ENCODE assay signal across 19 cellular contexts in genomic region chr6:87518453-87518852, GRCh38.
"Had no signal": no experiment of that assay in that cellular context is flagged by ENCODE, and none has a peak within 500 bp of the region (broad histone marks: within the 10 kb centered on the region; RNA-seq: fewer than 3 reads in every experiment).

No MANE protein-coding gene starts in this region.

- H3K27me3 Mint-ChIP-seq: naive B cell had no signal

- ATAC-seq: foreskin keratinocyte, gastroesophageal sphincter, heart right ventricle, left cardiac atrium, left lung, left ventricle myocardium superior, lower lobe of right lung, mucosa of descending colon had no signal

- H3K27ac ChIP-seq: coronary artery, dorsolateral prefrontal cortex, esophagus muscularis mucosa, foreskin keratinocyte, gastroesophageal sphincter, heart right ventricle, left lung, lower lobe of right lung had no signal

- H3K4me3 ChIP-seq: coronary artery, dorsolateral prefrontal cortex, esophagus muscularis mucosa, gastroesophageal sphincter, heart right ventricle, left lung, lower lobe of right lung, mucosa of descending colon had no signal

- DNase-seq: dermis blood vessel endothelial cell; dorsolateral prefrontal cortex; effector CD4-positive, alpha-beta T cell; effector memory CD4-positive, alpha-beta T cell; foreskin keratinocyte; heart right ventricle; hippocampal formation; kidney glomerular epithelial cell; left cardiac atrium; left lung; left ventricle myocardium superior; lower lobe of right lung; mesenchymal stem cell; mucosa of descending colon; naive B cell had no signal

- H3K27ac Mint-ChIP-seq: mesothelial cell of epicardium, naive B cell had no signal

- H3K27me3 ChIP-seq: dorsolateral prefrontal cortex, esophagus muscularis mucosa, foreskin keratinocyte, gastroesophageal sphincter, heart right ventricle, left lung had no signal

- H3K4me3 Mint-ChIP-seq: mesothelial cell of epicardium, naive B cell had no signal

- H3K4me1 ChIP-seq: esophagus muscularis mucosa, foreskin keratinocyte, gastroesophageal sphincter, heart right ventricle, left lung, lower lobe of right lung had no signal

- H3K9me3 ChIP-seq: esophagus muscularis mucosa, gastroesophageal sphincter, heart right ventricle, left lung, lower lobe of right lung, mucosa of descending colon had no signal

- H3K9me3 Mint-ChIP-seq: mesothelial cell of epicardium, naive B cell had no signal
